In the genomic region with DNA sequence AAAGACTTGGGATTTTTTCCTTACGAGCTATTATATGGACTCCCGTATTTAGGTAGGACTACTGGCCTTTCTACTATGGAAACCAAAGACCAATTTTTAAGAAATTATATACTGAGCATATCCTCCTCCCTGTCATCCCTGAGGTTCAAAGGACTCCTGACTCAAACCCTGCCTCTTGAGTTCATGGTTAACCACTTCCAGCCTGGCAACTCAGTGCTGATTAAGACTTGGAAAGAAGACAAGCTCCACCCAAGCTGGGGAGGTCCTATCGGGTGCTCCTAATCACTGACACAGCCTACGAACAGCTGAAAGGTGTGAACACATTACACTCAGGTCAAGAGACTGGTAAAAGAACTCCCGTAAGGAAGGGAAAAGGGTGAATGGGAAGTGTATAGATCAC, we compare ENCODE assay signal across 20 cellular contexts.
DNase-seq lines count a peak whose midpoint lies in the region; ATAC-seq lines count a peak whose summit lies in the region.
"Had no signal": no experiment of that assay in that cellular context is flagged by ENCODE, and none has a peak within 500 bp of the region (broad histone marks: within the 10 kb centered on the region; RNA-seq: fewer than 3 reads in every experiment).

No MANE protein-coding gene starts in this region.

- no peak overlapping the region for H3K4me3 Mint-ChIP-seq in activated T-cell treated with anti-CD3 and anti-CD28 coated beads, Interleukin-2, amount 50 U/mL, for 72 hours
- H3K4me3 Mint-ChIP-seq in naive thymus-derived CD8-positive, alpha-beta T cell = no peak overlapping the region
- H3K4me3 Mint-ChIP-seq: mesothelial cell of epicardium, neural crest cell had no signal

- H3K9me3 Mint-ChIP-seq in activated T-cell treated with anti-CD3 and anti-CD28 coated beads, Interleukin-2, amount 50 U/mL, for 72 hours = no peaks in the 10 kb centered on the region
- H3K9me3 Mint-ChIP-seq in naive thymus-derived CD8-positive, alpha-beta T cell = no peaks in the 10 kb centered on the region
- H3K9me3 Mint-ChIP-seq: neural crest cell had no signal

- DNase-seq in activated T-cell treated with anti-CD3 and anti-CD28 coated beads for 48 hours (ENCODE audit: low read depth) (peak; percentile 19), NAMALWA (ENCODE audit: low spot score) (no peak), NCI-H524 (lab: John Stamatoyannopoulos, UW) (no peak)
- no peak for DNase-seq in activated T-cell treated with anti-CD3 and anti-CD28 coated beads, Interleukin-2, amount 50 U/mL, for 1 hour
- DNase-seq in Jurkat, Clone E6-1 (ENCODE audit: low read depth, low spot score) = peak; percentile 78
- DNase-seq in activated T-cell treated with anti-CD3 and anti-CD28 coated beads, Interleukin-2, amount 50 U/mL, for 72 hours = peak; percentile 63 to 67
- DNase-seq in stimulated activated CD4-positive, alpha-beta T cell treated with anti-CD3 and anti-CD28 coated beads, Interleukin-2, amount 100 ng/mL, for 48 hours = peak; percentile 16 to 19
- no peak for DNase-seq in naive thymus-derived CD8-positive, alpha-beta T cell
- DNase-seq: body of pancreas, NCI-H1436 treated with DMSO at 0.1 percent for 48 hours, NCI-H2171 treated with DMSO at 0.1 percent for 48 hours, psoas muscle, T1000, upper lobe of left lung had no signal

- H3K4me3 ChIP-seq in Jurkat, Clone E6-1 (ENCODE audit: low read length) = no peak overlapping the region
- H3K4me3 ChIP-seq: body of pancreas, coronary artery, psoas muscle, SK-N-MC, skin epidermis, upper lobe of left lung had no signal

- H3K27me3 Mint-ChIP-seq in activated T-cell treated with anti-CD3 and anti-CD28 coated beads, Interleukin-2, amount 50 U/mL, for 72 hours (ENCODE audit: low read depth) = peaks cover 15% of the 10 kb centered on the region
- H3K27me3 Mint-ChIP-seq in naive thymus-derived CD8-positive, alpha-beta T cell = peaks cover 0 to 13% (median 8%) of the 10 kb centered on the region in 5 donors

- peaks cover 10% of the 10 kb centered on the region for H3K4me1 Mint-ChIP-seq in activated T-cell treated with anti-CD3 and anti-CD28 coated beads, Interleukin-2, amount 50 U/mL, for 72 hours (ENCODE audit: low read depth)
- no peaks in the 10 kb centered on the region for H3K4me1 Mint-ChIP-seq in naive thymus-derived CD8-positive, alpha-beta T cell

- no peaks in the 10 kb centered on the region for H3K36me3 Mint-ChIP-seq in activated T-cell treated with anti-CD3 and anti-CD28 coated beads, Interleukin-2, amount 50 U/mL, for 72 hours (ENCODE audit: insufficient read depth in 2 of 2)
- H3K36me3 Mint-ChIP-seq in naive thymus-derived CD8-positive, alpha-beta T cell = no peaks in the 10 kb centered on the region
- H3K36me3 Mint-ChIP-seq: mesothelial cell of epicardium had no signal

- POLR2A ChIA-PET in naive thymus-derived CD8-positive, alpha-beta T cell (lab: Charles Lee) = no interaction called here

- peak; percentile 95 to 98 for ATAC-seq in activated T-cell treated with anti-CD3 and anti-CD28 coated beads, Interleukin-2, amount 50 U/mL, for 72 hours (replicated peaks in 1 of 2)
- no peak for ATAC-seq in naive thymus-derived CD8-positive, alpha-beta T cell
- ATAC-seq: body of pancreas, Panc1, psoas muscle had no signal

- H3K27ac Mint-ChIP-seq in activated T-cell treated with anti-CD3 and anti-CD28 coated beads, Interleukin-2, amount 50 U/mL, for 72 hours = no peak overlapping the region
- no peak overlapping the region for H3K27ac Mint-ChIP-seq in naive thymus-derived CD8-positive, alpha-beta T cell
- H3K27ac Mint-ChIP-seq: mesothelial cell of epicardium had no signal

Comparison
In these comparisons a context has a peak if more than half of its experiments do, and no peak if none do; other contexts are left out.
1. DNase-seq: peak in activated T-cell treated with anti-CD3 and anti-CD28 coated beads for 48 hours (single experiment), Jurkat, Clone E6-1 (single experiment), activated T-cell treated with anti-CD3 and anti-CD28 coated beads, Interleukin-2, amount 50 U/mL, for 72 hours (2 of 2) and stimulated activated CD4-positive, alpha-beta T cell treated with anti-CD3 and anti-CD28 coated beads, Interleukin-2, amount 100 ng/mL, for 48 hours (2 of 2); none in activated T-cell treated with anti-CD3 and anti-CD28 coated beads, Interleukin-2, amount 50 U/mL, for 1 hour (single experiment), NAMALWA (single experiment), naive thymus-derived CD8-positive, alpha-beta T cell (0 of 10) and NCI-H524 (0 of 2).
2. ATAC-seq: peak in activated T-cell treated with anti-CD3 and anti-CD28 coated beads, Interleukin-2, amount 50 U/mL, for 72 hours (2 of 2); none in naive thymus-derived CD8-positive, alpha-beta T cell (0 of 2).